ENCODE assay signal across 23 cellular contexts in genomic region chr2:11936761-11937160, GRCh38.
DNase-seq lines count a peak whose midpoint lies in the region; TF ChIP-seq lines count a peak whose summit lies in the region.
"Had no signal": no experiment of that assay in that cellular context is flagged by ENCODE, and none has a peak within 500 bp of the region (broad histone marks: within the 10 kb centered on the region; RNA-seq: fewer than 3 reads in every experiment).

No MANE protein-coding gene starts in this region.

- H3K4me1 ChIP-seq in breast epithelium (no peaks in the 10 kb centered on the region), osteoblast (ENCODE audit: insufficient read depth, low read length) (no peaks in the 10 kb centered on the region)
- H3K4me1 ChIP-seq: A549 had no signal

- H3K4me3 Mint-ChIP-seq in MCF 10A (ENCODE audit: unreplicated experiment), result no peak overlapping the region
- H3K4me3 Mint-ChIP-seq: B cell; CD14-positive monocyte; CD4-positive, alpha-beta memory T cell; CD4-positive, CD25-positive, alpha-beta regulatory T cell; CD8-positive, alpha-beta memory T cell had no signal

- no peaks in the 10 kb centered on the region for H3K36me3 Mint-ChIP-seq in MCF 10A (ENCODE audit: insufficient read depth, unreplicated experiment)
- H3K36me3 Mint-ChIP-seq: CD4-positive, alpha-beta memory T cell had no signal

- no peak overlapping the region for H3K4me2 ChIP-seq in osteoblast (ENCODE audit: insufficient read depth, low read length)
- H3K4me2 ChIP-seq: A549; BLaER1 treated with 17β-estradiol and CSF1 and Interleukin-3, amounts not matched to agents 10 nM and 100 nM had no signal

- no peaks in the 10 kb centered on the region for H3K27me3 Mint-ChIP-seq in MCF 10A (ENCODE audit: insufficient read depth, unreplicated experiment)
- H3K27me3 Mint-ChIP-seq: B cell; CD4-positive, alpha-beta memory T cell had no signal

- H4K20me1 ChIP-seq in osteoblast (ENCODE audit: insufficient read depth, low read length), result no peaks in the 10 kb centered on the region
- H4K20me1 ChIP-seq: BLaER1 treated with 17β-estradiol and CSF1 and Interleukin-3, amounts not matched to agents 10 nM and 100 nM had no signal

- H3K36me3 ChIP-seq in breast epithelium (no peaks in the 10 kb centered on the region), osteoblast (ENCODE audit: insufficient read depth, low read length) (no peaks in the 10 kb centered on the region)
- H3K36me3 ChIP-seq: BLaER1 treated with 17β-estradiol and CSF1 and Interleukin-3, amounts not matched to agents 10 nM and 100 nM had no signal

- H3K4me3 ChIP-seq in breast epithelium (no peak overlapping the region), osteoblast (ENCODE audit: insufficient read depth, low read length) (no peak overlapping the region)
- H3K4me3 ChIP-seq: A549; BLaER1 treated with 17β-estradiol and CSF1 and Interleukin-3, amounts not matched to agents 10 nM and 100 nM; GM12878 had no signal

- CTCF ChIA-PET in MCF 10A (lab: Yijun Ruan, JAX), result interaction anchor here (0.7 kb wide), 1 partner anchor 195 kb away, joined by 3 read pairs; no protein-coding TSS in a partner anchor

- no peak for TF ChIP-seq POLR2A in breast epithelium (IDR thresholded peaks at IDR 0.05)

- no peaks in the 10 kb centered on the region for H3K27me3 ChIP-seq in breast epithelium
- no peaks in the 10 kb centered on the region for H3K27me3 ChIP-seq in osteoblast (ENCODE audit: insufficient read depth, low read length)
- H3K27me3 ChIP-seq: BLaER1 treated with 17β-estradiol and CSF1 and Interleukin-3, amounts not matched to agents 10 nM and 100 nM had no signal

- H3K9me3 ChIP-seq in breast epithelium (no peaks in the 10 kb centered on the region), osteoblast (ENCODE audit: low read depth, low read length) (no peaks in the 10 kb centered on the region)
- H3K9me3 ChIP-seq: A549 had no signal

- no peak overlapping the region for H2AFZ ChIP-seq in osteoblast (ENCODE audit: low read length)

- intact Hi-C loops in MCF 10A (cut with micrococcal nuclease), result no loop called here
- intact Hi-C loops in breast epithelium (cut with DNase I; ENCODE audit: low total_unique reads), result no loop called here

- TF ChIP-seq CTCF in MCF 10A (IDR thresholded peaks at IDR 0.05; ENCODE audit: unreplicated experiment) (no peak), breast epithelium (IDR thresholded peaks at IDR 0.05) (no peak), osteoblast (IDR thresholded peaks at IDR 0.05; ENCODE audit: extremely low read depth, low read depth, low read length) (no peak)

- peak overlapping the region; percentile 96 for H3K27ac Mint-ChIP-seq in MCF 10A (ENCODE audit: low read depth, unreplicated experiment)
- H3K27ac Mint-ChIP-seq: B cell; CD4-positive, alpha-beta memory T cell; CD4-positive, CD25-positive, alpha-beta regulatory T cell; CD8-positive, alpha-beta memory T cell had no signal

- no peak for DNase-seq in MCF 10A (ENCODE audit: unreplicated experiment)
- DNase-seq in breast epithelium (ENCODE audit: low spot score in 2 of 2), result no peak
- DNase-seq in osteoblast (ENCODE audit: insufficient read length, low spot score, missing footprints), result peak; percentile 64
- no peak for DNase-seq in C1 segment of cervical spinal cord (lab: John Stamatoyannopoulos, UW)
- DNase-seq in midbrain (lab: John Stamatoyannopoulos, UW), result no peak
- DNase-seq: AML-193; CD4-positive, alpha-beta memory T cell; CD4-positive, CD25-positive, alpha-beta regulatory T cell; CD8-positive, alpha-beta memory T cell; COR-L47; DMS 273 treated with DMSO at 0.1 percent for 48 hours; DMS153; DMS53; DMS79; DND-41; EL; GDM1 had no signal

- peaks cover 23% of the 10 kb centered on the region for H3K4me1 Mint-ChIP-seq in MCF 10A (ENCODE audit: insufficient read depth, unreplicated experiment)

- no peaks in the 10 kb centered on the region for H3K79me2 ChIP-seq in osteoblast (ENCODE audit: insufficient read depth, low read length)

- H3K27ac ChIP-seq in breast epithelium (no peak overlapping the region), osteoblast (ENCODE audit: low read depth, low read length) (no peak overlapping the region)
- H3K27ac ChIP-seq: 22Rv1; A549; BLaER1 treated with 17β-estradiol and CSF1 and Interleukin-3, amounts not matched to agents 10 nM and 100 nM had no signal

- POLR2A ChIA-PET in MCF 10A (lab: Yijun Ruan, JAX), result interaction anchor here (0.7 to 3.0 kb wide), 5 partner anchors 18 to 780 kb away, joined by 3 to 14 read pairs (median 4); partner anchors contain the start of gene TRIB2

- BruUV-seq in MCF 10A (replicated peaks; lab: Mats Ljungman, UMichigan), result no TSS peak

- H3K9me3 Mint-ChIP-seq in MCF 10A (ENCODE audit: unreplicated experiment), result no peaks in the 10 kb centered on the region
- H3K9me3 Mint-ChIP-seq: CD8-positive, alpha-beta memory T cell had no signal
